In the genomic region with DNA sequence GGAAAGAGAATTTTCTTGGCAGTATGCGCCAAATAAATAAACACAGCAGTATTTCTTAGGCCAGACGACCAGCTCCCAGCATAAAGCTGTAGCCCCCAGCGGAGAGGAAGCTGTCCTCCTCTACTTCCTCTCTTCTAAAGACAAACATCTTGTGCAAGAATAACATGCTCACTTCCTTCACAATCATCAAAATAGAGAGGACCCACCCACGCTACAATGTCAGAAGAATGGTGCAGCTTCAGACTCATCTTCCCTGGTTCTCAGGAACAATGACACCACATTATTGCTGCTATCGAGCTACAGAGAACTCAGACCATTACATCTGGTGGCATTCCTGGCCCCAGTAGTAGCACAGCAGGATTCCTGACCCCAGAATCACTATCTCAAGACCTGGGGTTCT, we compare ENCODE assay signal across 8 cellular contexts. TPM values are rescaled to one million over a fixed set of nuclear protein-coding genes. Genes with fewer than 3 reads are reported as not detected.
DNase-seq lines count a peak whose midpoint lies in the region; ATAC-seq and TF ChIP-seq lines count a peak whose summit lies in the region.

No MANE protein-coding gene starts in this region.

- H3K36me3 Mint-ChIP-seq in memory B cell, result peaks cover 6% of the 10 kb centered on the region
- no peaks in the 10 kb centered on the region for H3K36me3 Mint-ChIP-seq in stimulated activated naive CD8-positive, alpha-beta T cell treated with anti-CD3 and anti-CD28 coated beads, Interleukin-15, Interleukin-2, amounts not matched to agents 100 ng/mL and 50 ng/mL, for 24 hours (ENCODE audit: low read depth)
- H3K36me3 Mint-ChIP-seq in mesothelial cell of epicardium, result no peaks in the 10 kb centered on the region

- DNase-seq in OCI-M1 (lab: John Stamatoyannopoulos, UW), result peak; percentile 30
- peak in 6 of 7 donors; percentile 41 to 79 (median 52) for DNase-seq in adrenal gland
- no peak for DNase-seq in memory B cell (ENCODE audit: low spot score in 2 of 2)
- DNase-seq in NCI-H1694 (lab: John Stamatoyannopoulos, UW), result no peak
- no peak for DNase-seq in mesothelial cell of epicardium (ENCODE audit: low spot score in 2 of 2, unreplicated experiment in 2 of 2)
- no peak for DNase-seq in esophagus muscularis mucosa (ENCODE audit: extremely low spot score)

- 46 to 79% (median 55%) methylated on average over 5 of the region's 5 CpGs for WGBS in adrenal gland, 4 donors
- WGBS in esophagus muscularis mucosa, result 67% methylated on average over 5 of the region's 5 CpGs

- intact Hi-C loops in adrenal gland (cut with DNase I), result no loop called here
- intact Hi-C loops in esophagus muscularis mucosa (cut with DNase I), result no loop called here

- H3K36me3 ChIP-seq in adrenal gland (replicated peaks in 1 of 2), result no peaks in the 10 kb centered on the region
- H3K36me3 ChIP-seq in esophagus muscularis mucosa, result no peaks in the 10 kb centered on the region

- no peak overlapping the region for H3K4me3 ChIP-seq in adrenal gland
- H3K4me3 ChIP-seq in esophagus muscularis mucosa, result no peak overlapping the region

- no peaks in the 10 kb centered on the region for H3K9me3 ChIP-seq in adrenal gland (replicated peaks in 1 of 3)
- H3K9me3 ChIP-seq in esophagus muscularis mucosa, result no peaks in the 10 kb centered on the region

- H3K27ac Mint-ChIP-seq in memory B cell, result peak overlapping the region; percentile 7
- H3K27ac Mint-ChIP-seq in stimulated activated naive CD8-positive, alpha-beta T cell treated with anti-CD3 and anti-CD28 coated beads, Interleukin-15, Interleukin-2, amounts not matched to agents 100 ng/mL and 50 ng/mL, for 24 hours, result peak overlapping the region; percentile 89
- no peak overlapping the region for H3K27ac Mint-ChIP-seq in mesothelial cell of epicardium

- TF ChIP-seq EP300 in esophagus muscularis mucosa (IDR thresholded peaks at IDR 0.05), result no peak

- H3K27me3 Mint-ChIP-seq in memory B cell (peaks cover 7% of the 10 kb centered on the region), mesothelial cell of epicardium (ENCODE audit: low read depth) (no peaks in the 10 kb centered on the region)
- H3K27me3 Mint-ChIP-seq in stimulated activated naive CD8-positive, alpha-beta T cell treated with anti-CD3 and anti-CD28 coated beads, Interleukin-15, Interleukin-2, amounts not matched to agents 100 ng/mL and 50 ng/mL, for 24 hours, result no peaks in the 10 kb centered on the region

- H3K4me1 ChIP-seq in adrenal gland (replicated peaks in 1 of 2) (peaks cover 0 to 17% of the 10 kb centered on the region in 2 donors), esophagus muscularis mucosa (peaks cover 11 to 21% (median 14%) of the 10 kb centered on the region in 4 donors)

- TF ChIP-seq POLR2A in adrenal gland (IDR thresholded peaks at IDR 0.05), result no peak
- no peak for TF ChIP-seq POLR2A in esophagus muscularis mucosa (IDR thresholded peaks at IDR 0.05; ENCODE audit: low read depth)

- H3K4me1 Mint-ChIP-seq in memory B cell, result peaks cover 20% of the 10 kb centered on the region
- H3K4me1 Mint-ChIP-seq in stimulated activated naive CD8-positive, alpha-beta T cell treated with anti-CD3 and anti-CD28 coated beads, Interleukin-15, Interleukin-2, amounts not matched to agents 100 ng/mL and 50 ng/mL, for 24 hours (ENCODE audit: low read depth), result peaks cover 48% of the 10 kb centered on the region
- no peaks in the 10 kb centered on the region for H3K4me1 Mint-ChIP-seq in mesothelial cell of epicardium

- H3K27me3 ChIP-seq in adrenal gland (no peaks in the 10 kb centered on the region), esophagus muscularis mucosa (no peaks in the 10 kb centered on the region)

- peak; percentile 64 for ATAC-seq in memory B cell (ENCODE audit: low read depth)
- no peak for ATAC-seq in GM18502 (IDR thresholded peaks at IDR 0.05; ENCODE audit: poor library complexity, unreplicated experiment)

- peak overlapping the region; percentile 50 for H3K4me3 Mint-ChIP-seq in memory B cell
- H3K4me3 Mint-ChIP-seq in stimulated activated naive CD8-positive, alpha-beta T cell treated with anti-CD3 and anti-CD28 coated beads, Interleukin-15, Interleukin-2, amounts not matched to agents 100 ng/mL and 50 ng/mL, for 24 hours, result peak overlapping the region; percentile 49
- H3K4me3 Mint-ChIP-seq in mesothelial cell of epicardium, result no peak overlapping the region

- H3K27ac ChIP-seq in adrenal gland (peak overlapping the region in 3 of 5 donors; percentile 13 to 94 (median 84)), esophagus muscularis mucosa (replicated peaks in 1 of 4) (peak overlapping the region in 2 of 4 donors; percentile 11 to 49)

- H3K9me3 Mint-ChIP-seq in memory B cell (peaks cover 2% of the 10 kb centered on the region), mesothelial cell of epicardium (peaks cover 9% of the 10 kb centered on the region)
- peaks cover 5% of the 10 kb centered on the region for H3K9me3 Mint-ChIP-seq in stimulated activated naive CD8-positive, alpha-beta T cell treated with anti-CD3 and anti-CD28 coated beads, Interleukin-15, Interleukin-2, amounts not matched to agents 100 ng/mL and 50 ng/mL, for 24 hours

- no peak for TF ChIP-seq CTCF in adrenal gland (IDR thresholded peaks at IDR 0.05)
- TF ChIP-seq CTCF in mesothelial cell of epicardium (IDR thresholded peaks at IDR 0.05; ENCODE audit: unreplicated experiment), result no peak
- TF ChIP-seq CTCF in esophagus muscularis mucosa (IDR thresholded peaks at IDR 0.05), result no peak

RNA-seq across cellular contexts. Expression of gene VWF, which starts 16.6 kb away (rescaled TPM):
- total RNA-seq in adrenal gland, result 10 to 100 TPM; 19.9 to 60.1 (median 46.3) TPM
- 10 to 100 TPM in 2 of 3 donors, 1 to 10 TPM in 1; 7.8 to 38.4 (median 10.5) TPM for polyA plus RNA-seq in adrenal gland
- total RNA-seq in mesothelial cell of epicardium, result 0.24 to 0.31 TPM (median 0.29 TPM) in 3 replicates
- total RNA-seq in esophagus muscularis mucosa, result 100 to 1,000 TPM; 163 to 367 (median 253) TPM

RNA-seq across cellular contexts. Expression of gene CD9, which starts 59.2 kb away (rescaled TPM):
- 100 to 1,000 TPM; 165 to 461 (median 322) TPM for total RNA-seq in adrenal gland
- 100 to 1,000 TPM in 2 of 3 donors, 10 to 100 TPM in 1; 66.3 to 244 (median 139) TPM for polyA plus RNA-seq in adrenal gland
- 20.0 to 22.6 TPM (median 22.3 TPM) in 3 replicates for total RNA-seq in mesothelial cell of epicardium
- total RNA-seq in esophagus muscularis mucosa, result 100 to 1,000 TPM; 349 to 416 (median 399) TPM

Comparison
In these comparisons a context has a peak if more than half of its experiments do, and no peak if none do; other contexts are left out.
1. DNase-seq: peak in OCI-M1 (single experiment) and adrenal gland (6 of 7); none in memory B cell (0 of 2), NCI-H1694 (single experiment), mesothelial cell of epicardium (0 of 2) and esophagus muscularis mucosa (single experiment).
2. RNA of gene VWF, which starts 16.6 kb away (total RNA-seq): 163 to 367 TPM in esophagus muscularis mucosa and 19.9 to 60.1 TPM in adrenal gland; 0.24 to 0.31 TPM in mesothelial cell of epicardium; every median in the first group is over 10 times any median in the second.